In genomic region chrX:145818522-145819075, GRCh38 we compare ENCODE assay signal across 16 cellular contexts. TPM values are rescaled to one million over a fixed set of nuclear protein-coding genes. Genes with fewer than 3 reads are reported as not detected.
DNase-seq lines count a peak whose midpoint lies in the region; ATAC-seq, FAIRE-seq and TF ChIP-seq lines count a peak whose summit lies in the region.
"Had no signal": no experiment of that assay in that cellular context is flagged by ENCODE, and none has a peak within 500 bp of the region (broad histone marks: within the 10 kb centered on the region; RNA-seq: fewer than 3 reads in every experiment).

No MANE protein-coding gene starts in this region.

- H3K9me3 Mint-ChIP-seq in glutamatergic neuron (ENCODE audit: unreplicated experiment): no peaks in the 10 kb centered on the region
- H3K9me3 Mint-ChIP-seq: activated CD4-positive, alpha-beta T cell treated with anti-CD3 and anti-CD28 coated beads, Interleukin-2, amount 10 ng/mL, durations not matched to agents 7 days and 5 days; stimulated activated naive CD8-positive, alpha-beta T cell treated with anti-CD3 and anti-CD28 coated beads, Interleukin-15, amount 100 ng/mL, for 72 hours; T-helper 2 cell treated with Interferon-gamma antibody and Interleukin-4, amounts not matched to agents 5 μg/mL and 100 μg/mL, for 36 hours had no signal

- peak overlapping the region; percentile 74 for H3K4me3 Mint-ChIP-seq in glutamatergic neuron (ENCODE audit: unreplicated experiment)
- H3K4me3 Mint-ChIP-seq: activated CD4-positive, alpha-beta T cell treated with anti-CD3 and anti-CD28 coated beads, Interleukin-2, amount 10 ng/mL, durations not matched to agents 7 days and 5 days; activated T-cell treated with anti-CD3 and anti-CD28 coated beads, Interleukin-2, amount 50 U/mL, for 72 hours; stimulated activated naive CD8-positive, alpha-beta T cell treated with anti-CD3 and anti-CD28 coated beads, Interleukin-15, amount 100 ng/mL, for 72 hours; T-helper 2 cell treated with Interferon-gamma antibody and Interleukin-4, amounts not matched to agents 5 μg/mL and 100 μg/mL, for 36 hours had no signal

- H3K36me3 ChIP-seq in pancreas: no peaks in the 10 kb centered on the region
- no peaks in the 10 kb centered on the region for H3K36me3 ChIP-seq in vagina

- no peak for TF ChIP-seq CTCF in glutamatergic neuron (IDR thresholded peaks at IDR 0.05; ENCODE audit: partially characterized antibody, unreplicated experiment)
- no peak for TF ChIP-seq CTCF in pancreas (IDR thresholded peaks at IDR 0.05)
- TF ChIP-seq CTCF in vagina (IDR thresholded peaks at IDR 0.05): no peak

- no peak for DNase-seq in right cardiac atrium
- DNase-seq in cardiac septum (ENCODE audit: low spot score): no peak
- DNase-seq in glutamatergic neuron: no peak
- DNase-seq in pancreas: no peak
- DNase-seq in vagina (ENCODE audit: extremely low spot score in 2 of 2): no peak
- DNase-seq in putamen (ENCODE audit: low spot score): no peak
- no peak for DNase-seq in globus pallidus (ENCODE audit: low spot score)
- DNase-seq: activated CD4-positive, alpha-beta T cell treated with anti-CD3 and anti-CD28 coated beads, Interleukin-2, amount 10 ng/mL, durations not matched to agents 7 days and 5 days; activated T-cell treated with anti-CD3 and anti-CD28 coated beads, Interleukin-2, amount 50 U/mL, for 72 hours; NCI-H2029; NCI-H69; stimulated activated naive CD8-positive, alpha-beta T cell treated with anti-CD3 and anti-CD28 coated beads, Interleukin-15, amount 100 ng/mL, for 72 hours had no signal

- intact Hi-C loops in right cardiac atrium (cut with DNase I) (no loop called here), cardiac septum (cut with DNase I) (no loop called here), pancreas (cut with DNase I) (no loop called here), vagina (cut with DNase I) (no loop called here)

- WGBS in right cardiac atrium: 5% methylated on average over 31 of the region's 31 CpGs
- 2 to 20% methylated on average over 31 of the region's 31 CpGs for WGBS in pancreas, 2 donors

- no peak for FAIRE-seq in pancreas (lab: Jason Lieb, UNC)
- FAIRE-seq: GM19239 had no signal

- no peaks in the 10 kb centered on the region for H3K36me3 Mint-ChIP-seq in glutamatergic neuron (ENCODE audit: unreplicated experiment)

- no peak overlapping the region for H3K27ac Mint-ChIP-seq in glutamatergic neuron (ENCODE audit: unreplicated experiment)
- H3K27ac Mint-ChIP-seq: activated CD4-positive, alpha-beta T cell treated with anti-CD3 and anti-CD28 coated beads, Interleukin-2, amount 10 ng/mL, durations not matched to agents 7 days and 5 days; activated T-cell treated with anti-CD3 and anti-CD28 coated beads, Interleukin-2, amount 50 U/mL, for 72 hours; stimulated activated naive CD8-positive, alpha-beta T cell treated with anti-CD3 and anti-CD28 coated beads, Interleukin-15, amount 100 ng/mL, for 72 hours; T-helper 2 cell treated with Interferon-gamma antibody and Interleukin-4, amounts not matched to agents 5 μg/mL and 100 μg/mL, for 36 hours had no signal

- H3K27me3 ChIP-seq in right cardiac atrium (ENCODE audit: control insufficient read depth, insufficient read depth) (no peaks in the 10 kb centered on the region), pancreas (peaks cover 0 to 14% (median 0%) of the 10 kb centered on the region in 4 donors), vagina (no peaks in the 10 kb centered on the region)

- H3K27me3 Mint-ChIP-seq in glutamatergic neuron (ENCODE audit: unreplicated experiment): peaks cover 4% of the 10 kb centered on the region

- H3K9me3 ChIP-seq in right cardiac atrium (ENCODE audit: control insufficient read depth, low read length) (no peaks in the 10 kb centered on the region), pancreas (no peaks in the 10 kb centered on the region), vagina (no peaks in the 10 kb centered on the region)

- H3K4me3 ChIP-seq in right cardiac atrium (ENCODE audit: low read length) (peak overlapping the region; percentile 43), pancreas (peak overlapping the region in 2 of 4 donors; percentile 36 to 49), vagina (peak overlapping the region; percentile 30 to 33)

- peaks cover 2% of the 10 kb centered on the region for H3K4me1 Mint-ChIP-seq in glutamatergic neuron (ENCODE audit: low read depth, unreplicated experiment)
- H3K4me1 Mint-ChIP-seq: activated CD4-positive, alpha-beta T cell treated with anti-CD3 and anti-CD28 coated beads, Interleukin-2, amount 10 ng/mL, durations not matched to agents 7 days and 5 days; stimulated activated naive CD8-positive, alpha-beta T cell treated with anti-CD3 and anti-CD28 coated beads, Interleukin-15, amount 100 ng/mL, for 72 hours had no signal

- H3K4me1 ChIP-seq in right cardiac atrium (ENCODE audit: control insufficient read depth, insufficient read depth, low read length): no peaks in the 10 kb centered on the region
- H3K4me1 ChIP-seq in pancreas: no peaks in the 10 kb centered on the region
- no peaks in the 10 kb centered on the region for H3K4me1 ChIP-seq in vagina

- TF ChIP-seq POLR2A in vagina (IDR thresholded peaks at IDR 0.05): no peak

- ATAC-seq in right cardiac atrium (no peak), pancreas (peak in 3 of 4 donors; percentile 11 to 31 (median 20)), HG03095 (IDR thresholded peaks at IDR 0.05; ENCODE audit: unreplicated experiment) (no peak)
- ATAC-seq: activated T-cell treated with anti-CD3 and anti-CD28 coated beads, Interleukin-2, amount 50 U/mL, for 72 hours; stimulated activated naive CD8-positive, alpha-beta T cell treated with anti-CD3 and anti-CD28 coated beads, Interleukin-15, amount 100 ng/mL, for 72 hours had no signal

- no peak overlapping the region for H3K27ac ChIP-seq in right cardiac atrium (ENCODE audit: low read length)
- H3K27ac ChIP-seq in pancreas: no peak overlapping the region
- no peak overlapping the region for H3K27ac ChIP-seq in vagina

RNA-seq across cellular contexts. Expression of gene SLITRK2, which starts 1.0 kb away (rescaled TPM):
- total RNA-seq in right cardiac atrium (under 1 TPM; 0.51 to 0.81 (median 0.75) TPM), cardiac septum (0.35 TPM), glutamatergic neuron (ENCODE audit: unreplicated experiment) (0.37 TPM), pancreas (under 1 TPM; 0.03 to 0.67 (median 0.33) TPM), vagina (0.49 TPM)
- polyA plus RNA-seq in right cardiac atrium (0.43 TPM), pancreas (under 1 TPM; 0.19 to 0.30 TPM)
- total RNA-seq: activated CD4-positive, alpha-beta T cell treated with anti-CD3 and anti-CD28 coated beads, Interleukin-2, amount 10 ng/mL, durations not matched to agents 7 days and 5 days; activated T-cell treated with anti-CD3 and anti-CD28 coated beads, Interleukin-2, amount 50 U/mL, for 72 hours had no signal
- polyA plus RNA-seq: AG04450 had no signal

Comparison
In these comparisons a context has a peak if more than half of its experiments do, and no peak if none do; other contexts are left out.
1. ATAC-seq: peak in pancreas (3 of 4); none in right cardiac atrium (0 of 2) and HG03095 (single experiment).